1 cellular context compared by ENCODE assay signal in the genomic region with DNA sequence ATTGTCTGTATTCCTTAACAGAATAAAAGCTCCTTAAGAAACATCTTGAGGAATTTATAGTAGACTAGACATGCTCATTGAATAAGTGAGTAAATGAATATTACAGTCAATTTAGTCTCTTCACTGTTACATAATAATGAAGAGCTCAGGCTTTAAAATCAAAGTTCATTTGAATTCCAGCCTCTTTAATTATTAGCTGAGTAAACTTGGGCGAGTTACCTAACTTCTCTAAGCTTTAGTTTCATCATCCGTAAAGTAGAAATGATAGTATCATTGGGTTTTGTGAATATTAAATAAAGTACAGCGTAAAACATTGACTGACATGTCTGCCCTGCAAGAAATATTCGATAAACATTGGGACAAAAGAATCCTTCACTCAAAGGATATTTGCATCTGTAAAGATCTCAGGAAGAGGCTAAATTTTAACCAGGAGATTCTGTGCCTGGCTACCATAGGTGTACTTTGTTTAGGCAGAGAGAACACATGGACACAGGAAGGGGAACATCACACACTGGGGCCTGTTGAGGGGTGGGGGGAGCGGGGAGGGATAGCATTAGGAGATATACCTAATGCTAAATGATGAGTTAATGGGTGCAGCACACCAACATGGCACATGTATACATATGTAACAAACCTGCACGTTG.
TF ChIP-seq lines count a peak whose summit lies in the region.

No MANE protein-coding gene starts in this region.

TF ChIP-seq in HepG2, 621 proteins besides CTCF, POLR2A, EP300 and RAD21:
- TF ChIP-seq NAIF1 (CRISPR knock-in tag; IDR thresholded peaks at IDR 0.05; ENCODE audit: borderline replicate concordance): no peak
- no peak for TF ChIP-seq ZNF34 (CRISPR knock-in tag; IDR thresholded peaks at IDR 0.05; ENCODE audit: borderline replicate concordance)
- peak; percentile 11; the same call in 1 of the 2 replicates for TF ChIP-seq NCOA2 (CRISPR knock-in tag; IDR thresholded peaks at IDR 0.05)
- TF ChIP-seq ARID3A (IDR thresholded peaks at IDR 0.05; ENCODE audit: low read depth, low read length): peak; percentile 62; the same call in 1 of the 2 replicates
- TF ChIP-seq FUBP1 (CRISPR knock-in tag; IDR thresholded peaks at IDR 0.05; ENCODE audit: borderline replicate concordance): no peak
- peak; percentile 46 for TF ChIP-seq HNF4A (CRISPR knock-in tag; IDR thresholded peaks at IDR 0.05)
